In genomic region chr12:75781532-75782046, GRCh38 we compare ENCODE assay signal across 14 cellular contexts.
DNase-seq lines count a peak whose midpoint lies in the region; ATAC-seq, FAIRE-seq and TF ChIP-seq lines count a peak whose summit lies in the region.
"Had no signal": no experiment of that assay in that cellular context is flagged by ENCODE, and none has a peak within 500 bp of the region (broad histone marks: within the 10 kb centered on the region; RNA-seq: fewer than 3 reads in every experiment).

No MANE protein-coding gene starts in this region.

- no peaks in the 10 kb centered on the region for H3K9me1 ChIP-seq in keratinocyte (ENCODE audit: control insufficient read depth, extremely low read depth, insufficient read depth, low read length)

- peaks cover 53% of the 10 kb centered on the region for H3K4me1 Mint-ChIP-seq in Calu3 (ENCODE audit: low read depth, unreplicated experiment)
- H3K4me1 Mint-ChIP-seq in astrocyte (ENCODE audit: low read depth, unreplicated experiment), result peaks cover 13% of the 10 kb centered on the region

- TF ChIP-seq CTCF in Calu3 (IDR thresholded peaks at IDR 0.05; ENCODE audit: unreplicated experiment) (no peak), astrocyte (IDR thresholded peaks at IDR 0.05; ENCODE audit: insufficient read depth, low read depth, low read length) (no peak), keratinocyte (optimal IDR thresholded peaks at IDR 0.05 in 1 of 3, IDR thresholded peaks at IDR 0.05 in 1 of 3, conservative IDR thresholded peaks at IDR 0.05 in 1 of 3; ENCODE audit: extremely low read depth in 1 of 3, insufficient read depth in 2 of 3, low read length in 3 of 3) (no peak), BE2C (IDR thresholded peaks at IDR 0.05; ENCODE audit: low read depth, low read length) (no peak)

- no peaks in the 10 kb centered on the region for H3K36me3 ChIP-seq in astrocyte (ENCODE audit: insufficient read depth, low read length)
- H3K36me3 ChIP-seq in keratinocyte (ENCODE audit: control insufficient read depth in 2 of 2, extremely low read depth in 1 of 2, insufficient read depth in 2 of 2, low read length in 2 of 2), result peaks cover 4 to 7% of the 10 kb centered on the region in 2 experiments
- no peaks in the 10 kb centered on the region for H3K36me3 ChIP-seq in BE2C
- H3K36me3 ChIP-seq: right atrium auricular region had no signal

- H3K27ac ChIP-seq in astrocyte (ENCODE audit: low read depth, low read length) (no peak overlapping the region), keratinocyte (ENCODE audit: control insufficient read depth, insufficient read depth, low read length) (peak overlapping the region; percentile 85)
- H3K27ac ChIP-seq: KMS-11, right atrium auricular region had no signal

- H3K4me2 ChIP-seq in astrocyte (ENCODE audit: low read length) (peak overlapping the region; percentile 9), keratinocyte (ENCODE audit: control insufficient read depth, extremely low read depth, insufficient read depth, low read depth, low read length) (peak overlapping the region; percentile 45)
- H3K4me2 ChIP-seq: KMS-11 had no signal

- H3K9ac ChIP-seq in astrocyte (ENCODE audit: low read length) (no peak overlapping the region), keratinocyte (ENCODE audit: control insufficient read depth, extremely low read depth, insufficient read depth, low read length) (peak overlapping the region; percentile 48)
- H3K9ac ChIP-seq: KMS-11 had no signal

- H3K27me3 Mint-ChIP-seq in Calu3 (ENCODE audit: unreplicated experiment), result no peaks in the 10 kb centered on the region
- H3K27me3 Mint-ChIP-seq in astrocyte (ENCODE audit: low read depth, unreplicated experiment), result no peaks in the 10 kb centered on the region

- H2AFZ ChIP-seq in astrocyte (ENCODE audit: low read depth, low read length) (no peak overlapping the region), keratinocyte (ENCODE audit: control insufficient read depth, low read length) (no peak overlapping the region)

- H4K20me1 ChIP-seq in astrocyte (ENCODE audit: insufficient read depth, low read length) (no peaks in the 10 kb centered on the region), keratinocyte (ENCODE audit: control insufficient read depth, extremely low read depth, insufficient read depth, low read length) (no peaks in the 10 kb centered on the region)

- ATAC-seq in GM21381 (IDR thresholded peaks at IDR 0.05; ENCODE audit: unreplicated experiment) (no peak), HG03439 (IDR thresholded peaks at IDR 0.05; ENCODE audit: unreplicated experiment) (no peak), GM21825 (IDR thresholded peaks at IDR 0.05; ENCODE audit: unreplicated experiment) (no peak)

- CTCF ChIA-PET in Calu3 (lab: Charles Lee), result interaction anchor here (0.6 to 0.8 kb wide), 2 partner anchors 15 to 165 kb away, joined by 3 to 6 read pairs; no protein-coding TSS in a partner anchor

- H3K27ac Mint-ChIP-seq in Calu3 (ENCODE audit: unreplicated experiment) (peak overlapping the region; percentile 3), astrocyte (ENCODE audit: unreplicated experiment) (no peak overlapping the region)

- no peak overlapping the region for H3K4me3 Mint-ChIP-seq in Calu3 (ENCODE audit: low read depth, unreplicated experiment)
- H3K4me3 Mint-ChIP-seq in astrocyte (ENCODE audit: unreplicated experiment), result no peak overlapping the region

- BruUV-seq in Calu3 (replicated peaks; lab: Mats Ljungman, UMichigan), result no TSS peak

- H3K36me3 Mint-ChIP-seq in Calu3 (ENCODE audit: insufficient read depth, unreplicated experiment) (peaks cover 8% of the 10 kb centered on the region), astrocyte (ENCODE audit: low read depth, unreplicated experiment) (no peaks in the 10 kb centered on the region)

- intact Hi-C loops in Calu3 (cut with micrococcal nuclease; ENCODE audit: unreplicated experiment), result no loop called here

- no peaks in the 10 kb centered on the region for H3K27me3 ChIP-seq in astrocyte (ENCODE audit: insufficient read depth, low read length)
- H3K27me3 ChIP-seq in keratinocyte (ENCODE audit: control insufficient read depth, extremely low read depth, insufficient read depth, low read length), result no peaks in the 10 kb centered on the region
- H3K27me3 ChIP-seq in BE2C, result no peaks in the 10 kb centered on the region
- H3K27me3 ChIP-seq: right atrium auricular region had no signal

- no peak for FAIRE-seq in astrocyte (lab: Jason Lieb, UNC)
- peak; percentile 69 for FAIRE-seq in keratinocyte (lab: Jason Lieb, UNC)

- H3K79me2 ChIP-seq in astrocyte (ENCODE audit: insufficient read depth, low read length) (no peaks in the 10 kb centered on the region), keratinocyte (ENCODE audit: control insufficient read depth, insufficient read depth, low read length) (no peaks in the 10 kb centered on the region)

- H3K4me1 ChIP-seq in astrocyte (ENCODE audit: insufficient read depth, low read length) (peaks cover 17% of the 10 kb centered on the region), keratinocyte (ENCODE audit: control insufficient read depth, extremely low read depth, insufficient read depth, low read length) (peaks cover 43% of the 10 kb centered on the region), BE2C (peaks cover 30% of the 10 kb centered on the region)

- H3K9me3 Mint-ChIP-seq in Calu3 (ENCODE audit: low read depth, unreplicated experiment) (no peaks in the 10 kb centered on the region), astrocyte (ENCODE audit: unreplicated experiment) (no peaks in the 10 kb centered on the region)

- H3K9me3 ChIP-seq in astrocyte (ENCODE audit: insufficient read depth, low read depth, low read length) (no peaks in the 10 kb centered on the region), keratinocyte (ENCODE audit: control insufficient read depth, low read depth, low read length) (no peaks in the 10 kb centered on the region), BE2C (no peaks in the 10 kb centered on the region; the same call in 1 of the 2 replicates)
- H3K9me3 ChIP-seq: right atrium auricular region had no signal

- peak; percentile 26 for DNase-seq in Calu3
- DNase-seq in HS-5 (ENCODE audit: low read depth), result peak; percentile 90
- DNase-seq in astrocyte (ENCODE audit: low read depth), result peak; percentile 78
- DNase-seq in keratinocyte (ENCODE audit: low read depth, low spot score), result peak; percentile 87
- DNase-seq in BE2C, result no peak
- DNase-seq: activated effector memory CD4-positive, alpha-beta T cell treated with anti-CD3 and anti-CD28 coated beads, Interleukin-2, amount 50 U/mL, for 16 hours; COR-L47; left cardiac atrium; NCI-H748 treated with DMSO at 0.1 percent for 48 hours had no signal

- H3K4me3 ChIP-seq in astrocyte (ENCODE audit: insufficient read depth, low read depth, low read length) (no peak overlapping the region), keratinocyte (ENCODE audit: control insufficient read depth in 2 of 3, extremely low read depth in 1 of 3, insufficient read depth in 2 of 3, low read depth in 1 of 3, low read length in 3 of 3) (no peak overlapping the region), BE2C (ENCODE audit: low read depth, low read length) (no peak overlapping the region)
- H3K4me3 ChIP-seq: right atrium auricular region had no signal

- dilution Hi-C loops in keratinocyte (cut with MboI; ENCODE audit: extremely low pct_ligation_motif_present, low sequenced_read_pairs), result no loop called here
